ENCODE assay signal across 1 cellular context in the genomic region with DNA sequence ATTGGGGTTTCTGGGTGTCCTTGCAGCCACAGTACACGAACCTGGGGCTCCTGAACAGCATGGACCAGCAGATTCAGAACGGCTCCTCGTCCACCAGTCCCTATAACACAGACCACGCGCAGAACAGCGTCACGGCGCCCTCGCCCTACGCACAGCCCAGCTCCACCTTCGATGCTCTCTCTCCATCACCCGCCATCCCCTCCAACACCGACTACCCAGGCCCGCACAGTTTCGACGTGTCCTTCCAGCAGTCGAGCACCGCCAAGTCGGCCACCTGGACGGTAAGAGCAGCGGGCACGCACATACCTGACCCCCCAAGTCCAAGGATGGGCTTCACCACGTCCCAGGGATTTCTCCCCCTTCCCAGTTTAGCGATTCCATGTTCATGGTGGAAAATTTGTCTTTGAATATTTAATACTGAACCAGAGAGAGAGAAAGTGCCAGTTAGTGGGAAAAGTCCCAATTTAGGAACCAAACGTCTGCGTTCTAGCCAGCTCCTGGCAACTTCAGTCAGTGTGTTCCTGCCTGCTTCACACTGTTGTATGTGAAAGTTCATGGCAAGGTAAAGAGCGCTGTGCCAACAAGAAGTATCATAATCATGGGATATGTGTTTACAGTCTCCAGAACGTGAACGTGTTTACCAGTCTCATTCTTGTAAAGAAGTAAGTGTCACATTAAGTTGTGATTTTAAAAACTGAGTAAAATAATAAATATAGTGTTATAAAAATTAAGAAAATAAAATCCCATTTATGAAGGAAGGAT.
TF ChIP-seq lines count a peak whose summit lies in the region.

No MANE protein-coding gene starts in this region.

TF ChIP-seq in H1, 55 proteins besides CTCF, POLR2A, EP300 and RAD21:
- TF ChIP-seq MAFK (IDR thresholded peaks at IDR 0.05; ENCODE audit: low read depth, low read length) (no peak), HDAC6 (IDR thresholded peaks at IDR 0.05; ENCODE audit: low read depth, low read length) (no peak), TBP (IDR thresholded peaks at IDR 0.05; ENCODE audit: low read depth, low read length) (no peak), TAF7 (optimal IDR thresholded peaks at IDR 0.05; ENCODE audit: borderline replicate concordance, low read depth, low read length) (no peak), CREB1 (IDR thresholded peaks at IDR 0.05) (no peak), TEAD4 (IDR thresholded peaks at IDR 0.05; ENCODE audit: low read depth, low read length) (no peak), CHD1 (IDR thresholded peaks at IDR 0.05; ENCODE audit: low read depth, low read length) (no peak), SRF (IDR thresholded peaks at IDR 0.05; ENCODE audit: low read depth, low read length) (no peak), HDAC2 (IDR thresholded peaks at IDR 0.05; ENCODE audit: borderline replicate concordance in 1 of 2, low read depth in 2 of 2, low read length in 2 of 2) (no peak), CEBPB (IDR thresholded peaks at IDR 0.05; ENCODE audit: low read depth, low read length) (no peak)
- TF ChIP-seq, protein P1, sequence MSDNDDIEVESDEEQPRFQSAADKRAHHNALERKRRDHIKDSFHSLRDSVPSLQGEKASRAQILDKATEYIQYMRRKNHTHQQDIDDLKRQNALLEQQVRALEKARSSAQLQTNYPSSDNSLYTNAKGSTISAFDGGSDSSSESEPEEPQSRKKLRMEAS (IDR thresholded peaks at IDR 0.05) = no peak
- TF ChIP-seq, protein P2, sequence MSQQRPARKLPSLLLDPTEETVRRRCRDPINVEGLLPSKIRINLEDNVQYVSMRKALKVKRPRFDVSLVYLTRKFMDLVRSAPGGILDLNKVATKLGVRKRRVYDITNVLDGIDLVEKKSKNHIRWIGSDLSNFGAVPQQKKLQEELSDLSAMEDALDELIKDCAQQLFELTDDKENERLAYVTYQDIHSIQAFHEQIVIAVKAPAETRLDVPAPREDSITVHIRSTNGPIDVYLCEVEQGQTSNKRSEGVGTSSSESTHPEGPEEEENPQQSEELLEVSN (IDR thresholded peaks at IDR 0.05) = no peak
